In the genomic region with DNA sequence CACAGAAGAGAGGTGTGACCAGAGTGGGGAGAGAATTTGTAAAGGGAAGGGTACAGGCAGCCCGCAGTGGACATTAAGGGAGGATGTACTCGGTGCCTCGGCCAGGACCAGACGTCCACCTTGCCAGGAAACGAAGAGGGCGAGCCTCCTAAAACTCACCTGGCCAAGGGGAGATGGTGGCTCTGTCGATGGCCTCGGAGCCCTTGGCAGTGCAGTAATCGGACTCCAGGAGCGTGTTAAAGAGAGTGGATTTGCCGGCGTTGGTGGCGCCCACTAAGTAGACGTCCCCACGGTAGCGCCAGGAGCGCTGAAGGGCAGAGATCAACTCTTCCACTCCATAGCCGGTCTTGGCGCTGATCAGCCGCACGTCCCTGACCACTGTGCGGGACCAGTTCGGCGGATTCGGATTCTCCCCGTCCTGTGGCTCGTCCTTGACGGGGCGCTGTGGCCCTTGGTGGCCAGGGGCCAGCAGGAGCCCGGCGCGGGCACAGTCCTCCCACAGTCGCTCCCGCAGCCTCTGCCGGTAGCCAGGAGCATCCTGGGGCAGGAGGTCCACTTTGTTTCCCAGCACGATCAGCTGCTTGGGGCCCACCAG, we compare ENCODE assay signal across 8 cellular contexts. TPM values are rescaled to one million over a fixed set of nuclear protein-coding genes. Genes with fewer than 3 reads are reported as not detected.
A peak's percentile ranks its signal among the peaks of the same experiment; 100 is the strongest.
DNase-seq lines count a peak whose midpoint lies in the region; ATAC-seq and TF ChIP-seq lines count a peak whose summit lies in the region.

No MANE protein-coding gene starts in this region.

- peak overlapping the region; percentile 64 for H3K27ac Mint-ChIP-seq in activated CD8-positive, alpha-beta T cell treated with anti-CD3 and anti-CD28 coated beads, Interleukin-2, amount 10 ng/mL, durations not matched to agents 7 days and 5 days

- H3K36me3 Mint-ChIP-seq in activated CD8-positive, alpha-beta T cell treated with anti-CD3 and anti-CD28 coated beads, Interleukin-2, amount 10 ng/mL, durations not matched to agents 7 days and 5 days (ENCODE audit: low read depth), result peaks cover 64% of the 10 kb centered on the region

- peak overlapping the region; percentile 85 for H3K4me3 ChIP-seq in HFF-Myc (replicated peaks; ENCODE audit: low read depth, low read length)
- H3K4me3 ChIP-seq in hepatocyte, result peak overlapping the region; percentile 90
- H3K4me3 ChIP-seq in spleen, result peak overlapping the region; percentile 85 to 99 (median 98)

- POLR2A ChIA-PET in activated CD8-positive, alpha-beta T cell treated with anti-CD3 and anti-CD28 coated beads, Interleukin-2, amount 10 ng/mL, durations not matched to agents 7 days and 5 days (lab: Charles Lee), result interaction anchor here (0.7 to 4.4 kb wide), 5 partner anchors 12 to 508 kb away, joined by 4 to 90 read pairs (median 10); partner anchors contain the start of gene REST

- H3K9me3 ChIP-seq in hepatocyte (ENCODE audit: low read depth) (peaks cover 11% of the 10 kb centered on the region), spleen (peaks cover 0 to 16% (median 9%) of the 10 kb centered on the region in 8 donors)

- peak overlapping the region; percentile 94 for H2AFZ ChIP-seq in hepatocyte

- 2% methylated on average over 35 of the region's 36 CpGs for WGBS in hepatocyte (ENCODE audit: low lambda C conversion rate, missing lambda C conversion rate)
- WGBS in spleen, 5 donors, result 2 to 4% (median 3%) methylated on average over 16 to 36 of the region's 36 CpGs

- TF ChIP-seq CTCF in HFF-Myc (IDR thresholded peaks at IDR 0.05; ENCODE audit: low read depth, low read length, missing control alignments), result no peak
- no peak for TF ChIP-seq CTCF in hepatocyte (IDR thresholded peaks at IDR 0.05; ENCODE audit: poor library complexity)
- no peak for TF ChIP-seq CTCF in spleen (IDR thresholded peaks at IDR 0.05 in 8 of 11, conservative IDR thresholded peaks at IDR 0.05 in 3 of 11)

- DNase-seq in AG20443 (ENCODE audit: low spot score), result peak; percentile 27
- DNase-seq in HFF-Myc (ENCODE audit: extremely low read depth, low read depth), result no peak
- peak; percentile 28 for DNase-seq in activated CD8-positive, alpha-beta T cell treated with anti-CD3 and anti-CD28 coated beads, Interleukin-2, amount 10 ng/mL, durations not matched to agents 7 days and 5 days
- no peak for DNase-seq in hepatocyte (ENCODE audit: low spot score)
- no peak for DNase-seq in spleen
- DNase-seq in NCI-H446 treated with DMSO at 0.1 percent for 48 hours (lab: John Stamatoyannopoulos, UW), result no peak
- no peak for DNase-seq in NCI-H2171 (lab: John Stamatoyannopoulos, UW)
- DNase-seq in NOMO-1 treated with dmso at 0.1 percent for 144 hours (lab: John Stamatoyannopoulos, UW; ENCODE audit: unreplicated experiment), result no peak

- intact Hi-C loops in spleen (cut with DNase I; ENCODE audit: low total_unique reads), result loop anchor here (5.0 kb wide), 1 partner anchor 69 kb away; the partner anchor contains the start of gene REST

- no peak for TF ChIP-seq POLR2A in spleen (IDR thresholded peaks at IDR 0.05)

- no peaks in the 10 kb centered on the region for H3K27me3 Mint-ChIP-seq in activated CD8-positive, alpha-beta T cell treated with anti-CD3 and anti-CD28 coated beads, Interleukin-2, amount 10 ng/mL, durations not matched to agents 7 days and 5 days (ENCODE audit: low read depth)

- peaks cover 65% of the 10 kb centered on the region for H3K79me2 ChIP-seq in hepatocyte

- peaks cover 43% of the 10 kb centered on the region for H3K4me1 Mint-ChIP-seq in activated CD8-positive, alpha-beta T cell treated with anti-CD3 and anti-CD28 coated beads, Interleukin-2, amount 10 ng/mL, durations not matched to agents 7 days and 5 days (ENCODE audit: low read depth)

- peaks cover 16% of the 10 kb centered on the region for H3K9me3 Mint-ChIP-seq in activated CD8-positive, alpha-beta T cell treated with anti-CD3 and anti-CD28 coated beads, Interleukin-2, amount 10 ng/mL, durations not matched to agents 7 days and 5 days (ENCODE audit: insufficient read depth)

- no peaks in the 10 kb centered on the region for H3K9me2 ChIP-seq in hepatocyte (replicated peaks; ENCODE audit: insufficient read depth)

- H3K36me3 ChIP-seq in hepatocyte (replicated peaks; ENCODE audit: insufficient read depth, low read depth) (no peaks in the 10 kb centered on the region), spleen (peaks cover 0 to 42% (median 27%) of the 10 kb centered on the region in 6 donors)

- H3K27ac ChIP-seq in hepatocyte, result peak overlapping the region; percentile 77
- H3K27ac ChIP-seq in spleen, result peak overlapping the region; percentile 75 to 95 (median 94)

- H3K27me3 ChIP-seq in hepatocyte (no peaks in the 10 kb centered on the region), spleen (replicated peaks in 1 of 7) (no peaks in the 10 kb centered on the region)

- peaks cover 24% of the 10 kb centered on the region for H4K20me1 ChIP-seq in hepatocyte (ENCODE audit: insufficient read depth, poor library complexity, severe bottlenecking)

- ATAC-seq in activated CD8-positive, alpha-beta T cell treated with anti-CD3 and anti-CD28 coated beads, Interleukin-2, amount 10 ng/mL, durations not matched to agents 7 days and 5 days, result no peak

- peak overlapping the region; percentile 98 for H3K4me2 ChIP-seq in hepatocyte

- CTCF ChIA-PET in activated CD8-positive, alpha-beta T cell treated with anti-CD3 and anti-CD28 coated beads, Interleukin-2, amount 10 ng/mL, durations not matched to agents 7 days and 5 days (lab: Charles Lee), result interaction anchor here (1.5 to 4.3 kb wide), 4 partner anchors 16 to 590 kb away, joined by 4 to 25 read pairs (median 14); partner anchors contain the start of genes AASDH and REST

- peak overlapping the region; percentile 92 for H3K4me3 Mint-ChIP-seq in activated CD8-positive, alpha-beta T cell treated with anti-CD3 and anti-CD28 coated beads, Interleukin-2, amount 10 ng/mL, durations not matched to agents 7 days and 5 days

- peaks cover 14% of the 10 kb centered on the region for H3K4me1 ChIP-seq in hepatocyte (ENCODE audit: insufficient read depth)
- H3K4me1 ChIP-seq in spleen, result peaks cover 32 to 67% (median 49%) of the 10 kb centered on the region in 6 donors

RNA-seq across cellular contexts. Expression of gene NOA1, which starts 1.0 kb away (rescaled TPM):
- 10 to 100 TPM; 19.1 to 21.9 TPM for total RNA-seq in activated CD8-positive, alpha-beta T cell treated with anti-CD3 and anti-CD28 coated beads, Interleukin-2, amount 10 ng/mL, durations not matched to agents 7 days and 5 days
- 17.9 and 18.2 TPM in 2 replicates for total RNA-seq in hepatocyte
- 9.8 and 10.1 TPM in 2 replicates for polyA plus RNA-seq in hepatocyte
- 10 to 100 TPM; 12.2 to 21.4 (median 15.8) TPM for total RNA-seq in spleen
- polyA plus RNA-seq in spleen, result 10 to 100 TPM in 1 of 3 donors, 1 to 10 TPM in 2; 7.4 to 11.4 (median 8.6) TPM

RNA-seq across cellular contexts. Expression of gene POLR2B, which starts 2.3 kb away (rescaled TPM):
- 100 to 1,000 TPM; 121 to 122 TPM for total RNA-seq in activated CD8-positive, alpha-beta T cell treated with anti-CD3 and anti-CD28 coated beads, Interleukin-2, amount 10 ng/mL, durations not matched to agents 7 days and 5 days
- total RNA-seq in hepatocyte, result 110 and 119 TPM in 2 replicates
- 43.1 and 52.4 TPM in 2 replicates for polyA plus RNA-seq in hepatocyte
- 100 to 1,000 TPM in 2 of 7 donors, 10 to 100 TPM in 5; 78.4 to 119 (median 96.6) TPM for total RNA-seq in spleen
- 10 to 100 TPM; 27.4 to 37.9 (median 36.1) TPM for polyA plus RNA-seq in spleen

Comparison
In these comparisons a context has a peak if more than half of its experiments do, and no peak if none do; other contexts are left out.
1. DNase-seq: peak in AG20443 (single experiment) and activated CD8-positive, alpha-beta T cell treated with anti-CD3 and anti-CD28 coated beads, Interleukin-2, amount 10 ng/mL, durations not matched to agents 7 days and 5 days (single experiment); none in HFF-Myc (single experiment), hepatocyte (single experiment), spleen (single experiment), NCI-H446 treated with DMSO at 0.1 percent for 48 hours (single experiment), NCI-H2171 (single experiment) and NOMO-1 treated with dmso at 0.1 percent for 144 hours (single experiment).
2. Peak in every context shown above with its lines, with median percentiles within 50 percentile points of each other: H3K4me3 ChIP-seq.